In genomic region chr2:70133521-70134348, GRCh38 we compare ENCODE assay signal across 8 cellular contexts. TPM values are rescaled to one million over a fixed set of nuclear protein-coding genes. Genes with fewer than 3 reads are reported as not detected.
DNase-seq lines count a peak whose midpoint lies in the region; ATAC-seq lines count a peak whose summit lies in the region.

No MANE protein-coding gene starts in this region.

- no peaks in the 10 kb centered on the region for H3K36me3 ChIP-seq in esophagus (ENCODE audit: control insufficient read depth in 2 of 2, insufficient read depth in 2 of 2, low read length in 1 of 2)

- no peaks in the 10 kb centered on the region for H3K9me3 ChIP-seq in esophagus (ENCODE audit: control insufficient read depth in 2 of 2, insufficient read depth in 1 of 2, low read depth in 1 of 2, low read length in 1 of 2)

- peak overlapping the region; percentile 98 for H3K27ac Mint-ChIP-seq in T-helper 2 cell treated with Interferon-gamma antibody and Interleukin-4, amounts not matched to agents 5 μg/mL and 100 μg/mL, for 36 hours
- peak overlapping the region; percentile 97 for H3K27ac Mint-ChIP-seq in stimulated activated memory B cell treated with anti-CD40 and anti-IgM and Interleukin-4, amounts not matched to agents 10 μg/mL and 1 μg/mL and 100 μg/mL, for 72 hours

- peak overlapping the region; percentile 95 for H3K27ac ChIP-seq in esophagus (ENCODE audit: low read depth in 2 of 2, low read length in 1 of 2)

- H3K4me3 Mint-ChIP-seq in T-helper 2 cell treated with Interferon-gamma antibody and Interleukin-4, amounts not matched to agents 5 μg/mL and 100 μg/mL, for 36 hours, result peak overlapping the region; percentile 88
- H3K4me3 Mint-ChIP-seq in stimulated activated memory B cell treated with anti-CD40 and anti-IgM and Interleukin-4, amounts not matched to agents 10 μg/mL and 1 μg/mL and 100 μg/mL, for 72 hours, result peak overlapping the region; percentile 89

- ATAC-seq in stimulated activated memory B cell treated with anti-CD40 and anti-IgM and Interleukin-4, amounts not matched to agents 10 μg/mL and 1 μg/mL and 100 μg/mL, for 72 hours, result peak; percentile 69
- ATAC-seq in HG03039 (IDR thresholded peaks at IDR 0.05; ENCODE audit: unreplicated experiment), result no peak

- H3K27me3 Mint-ChIP-seq in T-helper 2 cell treated with Interferon-gamma antibody and Interleukin-4, amounts not matched to agents 5 μg/mL and 100 μg/mL, for 36 hours (ENCODE audit: low read depth), result no peaks in the 10 kb centered on the region
- no peaks in the 10 kb centered on the region for H3K27me3 Mint-ChIP-seq in stimulated activated memory B cell treated with anti-CD40 and anti-IgM and Interleukin-4, amounts not matched to agents 10 μg/mL and 1 μg/mL and 100 μg/mL, for 72 hours

- 56 to 63% methylated on average over 10 of the region's 10 CpGs for WGBS in esophagus, 2 donors

- peaks cover 0 to 5% of the 10 kb centered on the region in 2 donors for H3K4me1 ChIP-seq in esophagus (ENCODE audit: control insufficient read depth in 2 of 2, insufficient read depth in 2 of 2, low read length in 1 of 2)

- no peaks in the 10 kb centered on the region for H3K27me3 ChIP-seq in esophagus (ENCODE audit: control insufficient read depth in 1 of 2, insufficient read depth in 2 of 2, low read length in 2 of 2)

- H3K36me3 Mint-ChIP-seq in T-helper 2 cell treated with Interferon-gamma antibody and Interleukin-4, amounts not matched to agents 5 μg/mL and 100 μg/mL, for 36 hours (ENCODE audit: low read depth), result peaks cover 3% of the 10 kb centered on the region
- peaks cover 11% of the 10 kb centered on the region for H3K36me3 Mint-ChIP-seq in stimulated activated memory B cell treated with anti-CD40 and anti-IgM and Interleukin-4, amounts not matched to agents 10 μg/mL and 1 μg/mL and 100 μg/mL, for 72 hours

- H3K4me3 ChIP-seq in esophagus (ENCODE audit: low read depth in 1 of 2, low read length in 2 of 2), result no peak overlapping the region

- peaks cover 3% of the 10 kb centered on the region for H3K9me3 Mint-ChIP-seq in T-helper 2 cell treated with Interferon-gamma antibody and Interleukin-4, amounts not matched to agents 5 μg/mL and 100 μg/mL, for 36 hours
- no peaks in the 10 kb centered on the region for H3K9me3 Mint-ChIP-seq in stimulated activated memory B cell treated with anti-CD40 and anti-IgM and Interleukin-4, amounts not matched to agents 10 μg/mL and 1 μg/mL and 100 μg/mL, for 72 hours

- DNase-seq in activated CD8-positive, alpha-beta memory T cell treated with anti-CD3 and anti-CD28 coated beads, Interleukin-2, amount 50 U/mL, for 48 hours, result peak; percentile 61
- DNase-seq in activated CD8-positive, alpha-beta memory T cell treated with anti-CD3 and anti-CD28 coated beads for 24 hours, result no peak
- DNase-seq in T-helper 2 cell treated with Interferon-gamma antibody and Interleukin-4, amounts not matched to agents 5 μg/mL and 100 μg/mL, for 36 hours (ENCODE audit: low spot score), result peak; percentile 63
- no peak for DNase-seq in NK-92 (lab: John Stamatoyannopoulos, UW; ENCODE audit: unreplicated experiment)
- DNase-seq in kidney glomerular epithelial cell (lab: John Stamatoyannopoulos, UW), result no peak

- peaks cover 62% of the 10 kb centered on the region for H3K4me1 Mint-ChIP-seq in T-helper 2 cell treated with Interferon-gamma antibody and Interleukin-4, amounts not matched to agents 5 μg/mL and 100 μg/mL, for 36 hours (ENCODE audit: low read depth)
- peaks cover 67% of the 10 kb centered on the region for H3K4me1 Mint-ChIP-seq in stimulated activated memory B cell treated with anti-CD40 and anti-IgM and Interleukin-4, amounts not matched to agents 10 μg/mL and 1 μg/mL and 100 μg/mL, for 72 hours

RNA-seq across cellular contexts. Expression of gene PCBP1, which starts 46.5 kb away (rescaled TPM):
- polyA plus RNA-seq in esophagus, result 100 to 1,000 TPM; 314 to 323 TPM

RNA-seq across cellular contexts. Expression of gene C2orf42, which starts 57.1 kb away (rescaled TPM):
- polyA plus RNA-seq in esophagus, result 1 to 10 TPM; 2.8 to 2.9 TPM

Comparison
In these comparisons a context has a peak if more than half of its experiments do, and no peak if none do; other contexts are left out.
1. DNase-seq: peak in activated CD8-positive, alpha-beta memory T cell treated with anti-CD3 and anti-CD28 coated beads, Interleukin-2, amount 50 U/mL, for 48 hours (single experiment) and T-helper 2 cell treated with Interferon-gamma antibody and Interleukin-4, amounts not matched to agents 5 μg/mL and 100 μg/mL, for 36 hours (single experiment); none in activated CD8-positive, alpha-beta memory T cell treated with anti-CD3 and anti-CD28 coated beads for 24 hours (single experiment), NK-92 (single experiment) and kidney glomerular epithelial cell (single experiment).